ENCODE assay signal across 26 cellular contexts in the genomic region with DNA sequence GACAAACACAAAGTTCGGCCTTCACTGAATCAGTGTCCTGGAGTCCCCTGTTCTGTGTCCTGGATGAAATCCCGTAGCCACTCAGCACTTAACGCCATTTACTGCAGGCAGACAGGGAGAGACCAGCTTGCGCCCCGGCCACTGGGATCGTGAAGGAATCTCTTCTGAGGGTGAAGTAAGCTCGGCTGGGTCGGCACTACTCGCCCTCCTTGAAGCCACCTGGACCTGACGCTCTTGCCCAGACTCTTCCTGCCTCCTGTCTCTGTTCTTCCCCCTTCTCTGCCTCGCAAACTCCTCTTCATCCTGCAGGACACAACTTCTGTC.
"Had no signal": no experiment of that assay in that cellular context is flagged by ENCODE, and none has a peak within 500 bp of the region (broad histone marks: within the 10 kb centered on the region; RNA-seq: fewer than 3 reads in every experiment).

No MANE protein-coding gene starts in this region.

- H3K27me3 ChIP-seq: testis had no signal

- H3K27ac ChIP-seq: breast epithelium, coronary artery, epithelial cell of prostate, heart right ventricle, left lung, right atrium auricular region, spleen, testis had no signal

- H3K4me1 ChIP-seq: breast epithelium, heart right ventricle, left lung, right atrium auricular region had no signal

- H3K36me3 ChIP-seq: breast epithelium, heart right ventricle, left lung, right atrium auricular region, spleen had no signal

- DNase-seq: activated CD4-positive, alpha-beta T cell treated with anti-CD3 and anti-CD28 coated beads, Interleukin-2, amount 50 U/mL, for 4 hours; activated CD8-positive, alpha-beta memory T cell treated with anti-CD3 and anti-CD28 coated beads for 24 hours; activated CD8-positive, alpha-beta memory T cell treated with anti-CD3 and anti-CD28 coated beads, Interleukin-2, amount 50 U/mL, for 4 hours; activated naive CD4-positive, alpha-beta T cell; activated T-cell treated with anti-CD3 and anti-CD28 coated beads, Interleukin-2, amount 50 U/mL, for 4 hours; heart right ventricle; immature natural killer cell; kidney glomerular epithelial cell; left lung; midbrain; spleen; stimulated activated CD4-positive, alpha-beta T cell treated with anti-CD3 and anti-CD28 coated beads, Interleukin-4, amount 100 ng/mL, for 1 hour; stimulated activated naive CD4-positive, alpha-beta T cell; T-helper 1 cell; testis had no signal

- H3K27ac Mint-ChIP-seq: activated naive CD8-positive, alpha-beta T cell; activated T-helper 2 cell treated with anti-CD3 and anti-CD28 coated beads, Interferon-gamma antibody, Interleukin-2, Interleukin-4, amounts not matched to agents 10 μg/mL and 5 μg/mL and 100 μg/mL, durations not matched to agents 14 hours and 24 hours and 36 hours; immature natural killer cell; progenitor cell of endocrine pancreas had no signal

- ATAC-seq: activated T-cell treated with anti-CD3 and anti-CD28 coated beads, Interleukin-2, amount 50 U/mL, for 4 hours; left lung had no signal

- FAIRE-seq: astrocyte, TTC549 had no signal

- H3K4me3 Mint-ChIP-seq: activated T-cell treated with anti-CD3 and anti-CD28 coated beads, Interleukin-2, amount 50 U/mL, for 4 hours; immature natural killer cell had no signal

- H3K9me3 ChIP-seq: breast epithelium, heart right ventricle, left lung, right atrium auricular region, spleen, testis had no signal

- H3K36me3 Mint-ChIP-seq: activated naive CD8-positive, alpha-beta T cell; type B pancreatic cell had no signal

- H3K9me3 Mint-ChIP-seq: activated T-cell treated with anti-CD3 and anti-CD28 coated beads, Interleukin-2, amount 50 U/mL, for 4 hours; activated T-helper 2 cell treated with anti-CD3 and anti-CD28 coated beads, Interferon-gamma antibody, Interleukin-2, Interleukin-4, amounts not matched to agents 10 μg/mL and 5 μg/mL and 100 μg/mL, durations not matched to agents 14 hours and 24 hours and 36 hours; immature natural killer cell; type B pancreatic cell had no signal

- H3K4me3 ChIP-seq: breast epithelium, coronary artery, heart right ventricle, left lung, lung, right atrium auricular region, spleen had no signal

- H3K4me1 Mint-ChIP-seq: immature natural killer cell had no signal
